Comparison of ENCODE assay signal across 1 cellular context in the genomic region with DNA sequence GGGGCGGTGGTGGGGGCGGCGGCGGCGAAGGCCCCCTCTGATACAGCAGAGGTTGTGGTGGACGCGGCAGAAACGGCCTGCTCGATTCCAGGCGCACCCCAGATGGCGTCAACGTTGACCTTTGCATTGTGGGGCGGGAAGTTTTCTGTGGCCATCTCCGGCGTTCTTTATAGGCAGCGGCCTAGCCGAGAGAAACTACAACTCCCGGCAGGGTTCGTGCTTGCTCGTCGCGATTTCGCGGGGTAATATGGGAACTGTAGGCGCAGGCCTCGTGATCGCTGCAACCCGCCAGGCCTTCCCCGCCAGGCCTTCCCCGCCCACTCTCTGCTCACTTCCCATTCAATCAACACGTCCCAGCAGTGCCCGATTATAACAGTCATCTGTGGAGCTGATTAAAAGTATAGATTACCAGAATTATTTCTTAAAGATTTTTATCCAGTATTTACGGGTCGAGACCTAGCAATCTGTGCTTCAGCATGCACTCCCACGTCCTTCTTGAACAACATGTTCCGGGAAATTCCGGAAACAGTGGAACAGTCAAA.
TF ChIP-seq lines count a peak whose summit lies in the region.

TSS of gene BOD1 (minus strand) at position 74 of the 542 bp plus-strand sequence. CDS start 214 bp downstream, outside the sequence.

TF ChIP-seq in K562, 482 proteins besides CTCF, POLR2A, EP300 and RAD21 (continued from another document and continues in another):
- TF ChIP-seq, protein P1, sequence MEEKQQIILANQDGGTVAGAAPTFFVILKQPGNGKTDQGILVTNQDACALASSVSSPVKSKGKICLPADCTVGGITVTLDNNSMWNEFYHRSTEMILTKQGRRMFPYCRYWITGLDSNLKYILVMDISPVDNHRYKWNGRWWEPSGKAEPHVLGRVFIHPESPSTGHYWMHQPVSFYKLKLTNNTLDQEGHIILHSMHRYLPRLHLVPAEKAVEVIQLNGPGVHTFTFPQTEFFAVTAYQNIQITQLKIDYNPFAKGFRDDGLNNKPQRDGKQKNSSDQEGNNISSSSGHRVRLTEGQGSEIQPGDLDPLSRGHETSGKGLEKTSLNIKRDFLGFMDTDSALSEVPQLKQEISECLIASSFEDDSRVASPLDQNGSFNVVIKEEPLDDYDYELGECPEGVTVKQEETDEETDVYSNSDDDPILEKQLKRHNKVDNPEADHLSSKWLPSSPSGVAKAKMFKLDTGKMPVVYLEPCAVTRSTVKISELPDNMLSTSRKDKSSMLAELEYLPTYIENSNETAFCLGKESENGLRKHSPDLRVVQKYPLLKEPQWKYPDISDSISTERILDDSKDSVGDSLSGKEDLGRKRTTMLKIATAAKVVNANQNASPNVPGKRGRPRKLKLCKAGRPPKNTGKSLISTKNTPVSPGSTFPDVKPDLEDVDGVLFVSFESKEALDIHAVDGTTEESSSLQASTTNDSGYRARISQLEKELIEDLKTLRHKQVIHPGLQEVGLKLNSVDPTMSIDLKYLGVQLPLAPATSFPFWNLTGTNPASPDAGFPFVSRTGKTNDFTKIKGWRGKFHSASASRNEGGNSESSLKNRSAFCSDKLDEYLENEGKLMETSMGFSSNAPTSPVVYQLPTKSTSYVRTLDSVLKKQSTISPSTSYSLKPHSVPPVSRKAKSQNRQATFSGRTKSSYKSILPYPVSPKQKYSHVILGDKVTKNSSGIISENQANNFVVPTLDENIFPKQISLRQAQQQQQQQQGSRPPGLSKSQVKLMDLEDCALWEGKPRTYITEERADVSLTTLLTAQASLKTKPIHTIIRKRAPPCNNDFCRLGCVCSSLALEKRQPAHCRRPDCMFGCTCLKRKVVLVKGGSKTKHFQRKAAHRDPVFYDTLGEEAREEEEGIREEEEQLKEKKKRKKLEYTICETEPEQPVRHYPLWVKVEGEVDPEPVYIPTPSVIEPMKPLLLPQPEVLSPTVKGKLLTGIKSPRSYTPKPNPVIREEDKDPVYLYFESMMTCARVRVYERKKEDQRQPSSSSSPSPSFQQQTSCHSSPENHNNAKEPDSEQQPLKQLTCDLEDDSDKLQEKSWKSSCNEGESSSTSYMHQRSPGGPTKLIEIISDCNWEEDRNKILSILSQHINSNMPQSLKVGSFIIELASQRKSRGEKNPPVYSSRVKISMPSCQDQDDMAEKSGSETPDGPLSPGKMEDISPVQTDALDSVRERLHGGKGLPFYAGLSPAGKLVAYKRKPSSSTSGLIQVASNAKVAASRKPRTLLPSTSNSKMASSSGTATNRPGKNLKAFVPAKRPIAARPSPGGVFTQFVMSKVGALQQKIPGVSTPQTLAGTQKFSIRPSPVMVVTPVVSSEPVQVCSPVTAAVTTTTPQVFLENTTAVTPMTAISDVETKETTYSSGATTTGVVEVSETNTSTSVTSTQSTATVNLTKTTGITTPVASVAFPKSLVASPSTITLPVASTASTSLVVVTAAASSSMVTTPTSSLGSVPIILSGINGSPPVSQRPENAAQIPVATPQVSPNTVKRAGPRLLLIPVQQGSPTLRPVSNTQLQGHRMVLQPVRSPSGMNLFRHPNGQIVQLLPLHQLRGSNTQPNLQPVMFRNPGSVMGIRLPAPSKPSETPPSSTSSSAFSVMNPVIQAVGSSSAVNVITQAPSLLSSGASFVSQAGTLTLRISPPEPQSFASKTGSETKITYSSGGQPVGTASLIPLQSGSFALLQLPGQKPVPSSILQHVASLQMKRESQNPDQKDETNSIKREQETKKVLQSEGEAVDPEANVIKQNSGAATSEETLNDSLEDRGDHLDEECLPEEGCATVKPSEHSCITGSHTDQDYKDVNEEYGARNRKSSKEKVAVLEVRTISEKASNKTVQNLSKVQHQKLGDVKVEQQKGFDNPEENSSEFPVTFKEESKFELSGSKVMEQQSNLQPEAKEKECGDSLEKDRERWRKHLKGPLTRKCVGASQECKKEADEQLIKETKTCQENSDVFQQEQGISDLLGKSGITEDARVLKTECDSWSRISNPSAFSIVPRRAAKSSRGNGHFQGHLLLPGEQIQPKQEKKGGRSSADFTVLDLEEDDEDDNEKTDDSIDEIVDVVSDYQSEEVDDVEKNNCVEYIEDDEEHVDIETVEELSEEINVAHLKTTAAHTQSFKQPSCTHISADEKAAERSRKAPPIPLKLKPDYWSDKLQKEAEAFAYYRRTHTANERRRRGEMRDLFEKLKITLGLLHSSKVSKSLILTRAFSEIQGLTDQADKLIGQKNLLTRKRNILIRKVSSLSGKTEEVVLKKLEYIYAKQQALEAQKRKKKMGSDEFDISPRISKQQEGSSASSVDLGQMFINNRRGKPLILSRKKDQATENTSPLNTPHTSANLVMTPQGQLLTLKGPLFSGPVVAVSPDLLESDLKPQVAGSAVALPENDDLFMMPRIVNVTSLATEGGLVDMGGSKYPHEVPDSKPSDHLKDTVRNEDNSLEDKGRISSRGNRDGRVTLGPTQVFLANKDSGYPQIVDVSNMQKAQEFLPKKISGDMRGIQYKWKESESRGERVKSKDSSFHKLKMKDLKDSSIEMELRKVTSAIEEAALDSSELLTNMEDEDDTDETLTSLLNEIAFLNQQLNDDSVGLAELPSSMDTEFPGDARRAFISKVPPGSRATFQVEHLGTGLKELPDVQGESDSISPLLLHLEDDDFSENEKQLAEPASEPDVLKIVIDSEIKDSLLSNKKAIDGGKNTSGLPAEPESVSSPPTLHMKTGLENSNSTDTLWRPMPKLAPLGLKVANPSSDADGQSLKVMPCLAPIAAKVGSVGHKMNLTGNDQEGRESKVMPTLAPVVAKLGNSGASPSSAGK (IDR thresholded peaks at IDR 0.05) = peak; percentile 14; the same call in 1 of the 2 replicates
- no peak for TF ChIP-seq ZNF263 (CRISPR knock-in tag; IDR thresholded peaks at IDR 0.05; ENCODE audit: borderline replicate concordance)
- no peak for TF ChIP-seq KAT2B (IDR thresholded peaks at IDR 0.05; ENCODE audit: low read depth, low read length)
- TF ChIP-seq ZKSCAN8 (CRISPR knock-in tag; IDR thresholded peaks at IDR 0.05) = no peak
- TF ChIP-seq FOXA3 (CRISPR knock-in tag; conservative IDR thresholded peaks at IDR 0.05 in 1 of 2, IDR thresholded peaks at IDR 0.05 in 1 of 2) = no peak
- peak; percentile 91 for TF ChIP-seq FOXJ2 (tag; IDR thresholded peaks at IDR 0.05)
- TF ChIP-seq CXXC5 (CRISPR knock-in tag; IDR thresholded peaks at IDR 0.05) = peak; percentile 98
- TF ChIP-seq, protein P2, sequence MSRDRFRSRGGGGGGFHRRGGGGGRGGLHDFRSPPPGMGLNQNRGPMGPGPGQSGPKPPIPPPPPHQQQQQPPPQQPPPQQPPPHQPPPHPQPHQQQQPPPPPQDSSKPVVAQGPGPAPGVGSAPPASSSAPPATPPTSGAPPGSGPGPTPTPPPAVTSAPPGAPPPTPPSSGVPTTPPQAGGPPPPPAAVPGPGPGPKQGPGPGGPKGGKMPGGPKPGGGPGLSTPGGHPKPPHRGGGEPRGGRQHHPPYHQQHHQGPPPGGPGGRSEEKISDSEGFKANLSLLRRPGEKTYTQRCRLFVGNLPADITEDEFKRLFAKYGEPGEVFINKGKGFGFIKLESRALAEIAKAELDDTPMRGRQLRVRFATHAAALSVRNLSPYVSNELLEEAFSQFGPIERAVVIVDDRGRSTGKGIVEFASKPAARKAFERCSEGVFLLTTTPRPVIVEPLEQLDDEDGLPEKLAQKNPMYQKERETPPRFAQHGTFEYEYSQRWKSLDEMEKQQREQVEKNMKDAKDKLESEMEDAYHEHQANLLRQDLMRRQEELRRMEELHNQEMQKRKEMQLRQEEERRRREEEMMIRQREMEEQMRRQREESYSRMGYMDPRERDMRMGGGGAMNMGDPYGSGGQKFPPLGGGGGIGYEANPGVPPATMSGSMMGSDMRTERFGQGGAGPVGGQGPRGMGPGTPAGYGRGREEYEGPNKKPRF (IDR thresholded peaks at IDR 0.05; ENCODE audit: low read depth, low read length) = no peak
- no peak for TF ChIP-seq ZBTB40 (IDR thresholded peaks at IDR 0.05)
- TF ChIP-seq ZBTB40 (CRISPR knock-in tag; IDR thresholded peaks at IDR 0.05) = no peak
- no peak for TF ChIP-seq ZNF212 (CRISPR knock-in tag; IDR thresholded peaks at IDR 0.05)
- peak; percentile 89 for TF ChIP-seq ZBTB17 (CRISPR knock-in tag; IDR thresholded peaks at IDR 0.05)
- no peak for TF ChIP-seq ETV5 (CRISPR knock-in tag; IDR thresholded peaks at IDR 0.05; ENCODE audit: low read depth)
- TF ChIP-seq GATAD2B (IDR thresholded peaks at IDR 0.05; ENCODE audit: borderline replicate concordance) = no peak
- TF ChIP-seq NCOR1 (IDR thresholded peaks at IDR 0.05) = no peak
- peak; percentile 64; the same call in 1 of the 2 replicates for TF ChIP-seq PML (IDR thresholded peaks at IDR 0.05; ENCODE audit: low read length)
- TF ChIP-seq, protein P3, sequence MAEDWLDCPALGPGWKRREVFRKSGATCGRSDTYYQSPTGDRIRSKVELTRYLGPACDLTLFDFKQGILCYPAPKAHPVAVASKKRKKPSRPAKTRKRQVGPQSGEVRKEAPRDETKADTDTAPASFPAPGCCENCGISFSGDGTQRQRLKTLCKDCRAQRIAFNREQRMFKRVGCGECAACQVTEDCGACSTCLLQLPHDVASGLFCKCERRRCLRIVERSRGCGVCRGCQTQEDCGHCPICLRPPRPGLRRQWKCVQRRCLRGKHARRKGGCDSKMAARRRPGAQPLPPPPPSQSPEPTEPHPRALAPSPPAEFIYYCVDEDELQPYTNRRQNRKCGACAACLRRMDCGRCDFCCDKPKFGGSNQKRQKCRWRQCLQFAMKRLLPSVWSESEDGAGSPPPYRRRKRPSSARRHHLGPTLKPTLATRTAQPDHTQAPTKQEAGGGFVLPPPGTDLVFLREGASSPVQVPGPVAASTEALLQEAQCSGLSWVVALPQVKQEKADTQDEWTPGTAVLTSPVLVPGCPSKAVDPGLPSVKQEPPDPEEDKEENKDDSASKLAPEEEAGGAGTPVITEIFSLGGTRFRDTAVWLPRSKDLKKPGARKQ (CRISPR knock-in tag; IDR thresholded peaks at IDR 0.05) = peak; percentile 50; the same call in 1 of the 2 replicates
- no peak for TF ChIP-seq ZNF445 (CRISPR knock-in tag; IDR thresholded peaks at IDR 0.05; ENCODE audit: low read depth)
- no peak for TF ChIP-seq FUS (optimal IDR thresholded peaks at IDR 0.05; ENCODE audit: low read depth, low read length)
- TF ChIP-seq ZNF175 (CRISPR knock-in tag; IDR thresholded peaks at IDR 0.05; ENCODE audit: low read depth) = peak; percentile 97
- no peak for TF ChIP-seq ZNF431 (CRISPR knock-in tag; IDR thresholded peaks at IDR 0.05)
- no peak for TF ChIP-seq RBM39 (optimal IDR thresholded peaks at IDR 0.05; ENCODE audit: low read depth, low read length)
